26 cellular contexts compared by ENCODE assay signal in genomic region chr14:99124482-99125104, GRCh38.
DNase-seq lines count a peak whose midpoint lies in the region; ATAC-seq and TF ChIP-seq lines count a peak whose summit lies in the region.
"Had no signal": no experiment of that assay in that cellular context is flagged by ENCODE, and none has a peak within 500 bp of the region (broad histone marks: within the 10 kb centered on the region; RNA-seq: fewer than 3 reads in every experiment).

No MANE protein-coding gene starts in this region.

- H3K27ac Mint-ChIP-seq in CD8-positive, alpha-beta T cell: peak overlapping the region; percentile 22
- peak overlapping the region; percentile 54 for H3K27ac Mint-ChIP-seq in dendritic cell treated with granulocyte-macrophage colony-stimulating factor and Interleukin-4, amounts not matched to agents 40 ng/mL and 50 ng/mL, for 4 days
- peak overlapping the region; percentile 5 for H3K27ac Mint-ChIP-seq in neural crest cell (ENCODE audit: unreplicated experiment)
- no peak overlapping the region for H3K27ac Mint-ChIP-seq in activated CD8-positive, alpha-beta T cell treated with anti-CD3 and anti-CD28 coated beads, Interleukin-2, amount 10 ng/mL, durations not matched to agents 7 days and 5 days
- H3K27ac Mint-ChIP-seq: activated naive CD4-positive, alpha-beta T cell treated with anti-CD3 and anti-CD28 coated beads, Interleukin-2, amount 50 U/mL, for 72 hours; activated T-helper 1 cell treated with anti-CD3 and anti-CD28 coated beads, Interleukin-12 subunit alpha, Interleukin-12 subunit beta, Interleukin-2, Interleukin-4 antibody, amounts not matched to agents 30 ng/mL and 10 ng/mL and 1 ng/mL, durations not matched to agents 14 hours and 24 hours and 36 hours; memory B cell; stimulated activated naive CD8-positive, alpha-beta T cell treated with anti-CD3 and anti-CD28 coated beads, Interleukin-15, Interleukin-2, amounts not matched to agents 100 ng/mL and 50 ng/mL, for 24 hours had no signal

- H3K27ac ChIP-seq in CD8-positive, alpha-beta T cell (ENCODE audit: low read depth, low read length): no peak overlapping the region
- H3K27ac ChIP-seq: thyroid gland had no signal

- H3K4me1 ChIP-seq in CD8-positive, alpha-beta T cell (ENCODE audit: insufficient read depth, low read length): no peaks in the 10 kb centered on the region

- H3K4me1 Mint-ChIP-seq in CD8-positive, alpha-beta T cell (ENCODE audit: low read depth): peaks cover 12% of the 10 kb centered on the region
- H3K4me1 Mint-ChIP-seq in dendritic cell treated with granulocyte-macrophage colony-stimulating factor and Interleukin-4, amounts not matched to agents 40 ng/mL and 50 ng/mL, for 4 days (ENCODE audit: low read depth): peaks cover 9% of the 10 kb centered on the region
- H3K4me1 Mint-ChIP-seq in neural crest cell: peaks cover 8% of the 10 kb centered on the region
- H3K4me1 Mint-ChIP-seq in activated CD8-positive, alpha-beta T cell treated with anti-CD3 and anti-CD28 coated beads, Interleukin-2, amount 10 ng/mL, durations not matched to agents 7 days and 5 days (ENCODE audit: low read depth): peaks cover 13% of the 10 kb centered on the region
- H3K4me1 Mint-ChIP-seq: memory B cell had no signal

- H3K27me3 Mint-ChIP-seq in CD8-positive, alpha-beta T cell (ENCODE audit: low read depth): no peaks in the 10 kb centered on the region
- H3K27me3 Mint-ChIP-seq in dendritic cell treated with granulocyte-macrophage colony-stimulating factor and Interleukin-4, amounts not matched to agents 40 ng/mL and 50 ng/mL, for 4 days: peaks cover 15% of the 10 kb centered on the region
- no peaks in the 10 kb centered on the region for H3K27me3 Mint-ChIP-seq in neural crest cell (ENCODE audit: low read depth)
- H3K27me3 Mint-ChIP-seq in activated CD8-positive, alpha-beta T cell treated with anti-CD3 and anti-CD28 coated beads, Interleukin-2, amount 10 ng/mL, durations not matched to agents 7 days and 5 days (ENCODE audit: low read depth): no peaks in the 10 kb centered on the region
- H3K27me3 Mint-ChIP-seq: memory B cell; stimulated activated naive CD8-positive, alpha-beta T cell treated with anti-CD3 and anti-CD28 coated beads, Interleukin-15, Interleukin-2, amounts not matched to agents 100 ng/mL and 50 ng/mL, for 24 hours had no signal

- no peaks in the 10 kb centered on the region for H3K9me3 ChIP-seq in CD8-positive, alpha-beta T cell (ENCODE audit: low read length)
- H3K9me3 ChIP-seq: thyroid gland had no signal

- POLR2A ChIA-PET in CD8-positive, alpha-beta T cell (lab: Charles Lee): no interaction called here
- POLR2A ChIA-PET in activated CD8-positive, alpha-beta T cell treated with anti-CD3 and anti-CD28 coated beads, Interleukin-2, amount 10 ng/mL, durations not matched to agents 7 days and 5 days (lab: Charles Lee): no interaction called here

- H3K27me3 ChIP-seq in CD8-positive, alpha-beta T cell (ENCODE audit: insufficient read depth, low read length): no peaks in the 10 kb centered on the region
- H3K27me3 ChIP-seq: thyroid gland had no signal

- peak in 1 of 7 experiments; percentile 40 for DNase-seq in CD8-positive, alpha-beta T cell
- peak; percentile 12 for DNase-seq in HuH-7 (ENCODE audit: low spot score)
- DNase-seq in neural crest cell (ENCODE audit: low read depth, low spot score): no peak
- no peak for DNase-seq in stimulated activated CD4-positive, alpha-beta T cell treated with anti-CD3 and anti-CD28 coated beads, Interleukin-1b, Interleukin-23, amount 100 ng/mL, for 48 hours
- DNase-seq in activated CD8-positive, alpha-beta T cell treated with anti-CD3 and anti-CD28 coated beads, Interleukin-2, amount 10 ng/mL, durations not matched to agents 7 days and 5 days: no peak
- DNase-seq: anterior cingulate cortex; Calu3; dermis blood vessel endothelial cell; glutamatergic neuron; kidney glomerular epithelial cell; NCI-H1417; NCI-H2081; NCI-H446 treated with DMSO at 0.1 percent for 48 hours; occipital lobe; OCI-M1; stimulated activated CD4-positive, alpha-beta T cell treated with anti-CD3 and anti-CD28 coated beads, Interleukin-12 subunit alpha, Interleukin-12 subunit beta, amount 100 ng/mL, for 4 hours had no signal

- H3K9me3 Mint-ChIP-seq in CD8-positive, alpha-beta T cell: no peaks in the 10 kb centered on the region
- no peaks in the 10 kb centered on the region for H3K9me3 Mint-ChIP-seq in dendritic cell treated with granulocyte-macrophage colony-stimulating factor and Interleukin-4, amounts not matched to agents 40 ng/mL and 50 ng/mL, for 4 days
- no peaks in the 10 kb centered on the region for H3K9me3 Mint-ChIP-seq in neural crest cell
- H3K9me3 Mint-ChIP-seq in activated CD8-positive, alpha-beta T cell treated with anti-CD3 and anti-CD28 coated beads, Interleukin-2, amount 10 ng/mL, durations not matched to agents 7 days and 5 days (ENCODE audit: insufficient read depth): no peaks in the 10 kb centered on the region
- H3K9me3 Mint-ChIP-seq: activated naive CD4-positive, alpha-beta T cell treated with anti-CD3 and anti-CD28 coated beads, Interleukin-2, amount 50 U/mL, for 72 hours; activated T-helper 1 cell treated with anti-CD3 and anti-CD28 coated beads, Interleukin-12 subunit alpha, Interleukin-12 subunit beta, Interleukin-2, Interleukin-4 antibody, amounts not matched to agents 30 ng/mL and 10 ng/mL and 1 ng/mL, durations not matched to agents 14 hours and 24 hours and 36 hours; stimulated activated naive CD8-positive, alpha-beta T cell treated with anti-CD3 and anti-CD28 coated beads, Interleukin-15, Interleukin-2, amounts not matched to agents 100 ng/mL and 50 ng/mL, for 24 hours had no signal

- no peak for TF ChIP-seq CTCF in CD8-positive, alpha-beta T cell (IDR thresholded peaks at IDR 0.05)
- TF ChIP-seq CTCF in neural crest cell (conservative IDR thresholded peaks at IDR 0.05): no peak

- peaks cover 2% of the 10 kb centered on the region for H3K36me3 Mint-ChIP-seq in CD8-positive, alpha-beta T cell
- no peaks in the 10 kb centered on the region for H3K36me3 Mint-ChIP-seq in dendritic cell treated with granulocyte-macrophage colony-stimulating factor and Interleukin-4, amounts not matched to agents 40 ng/mL and 50 ng/mL, for 4 days (ENCODE audit: low read depth)
- no peaks in the 10 kb centered on the region for H3K36me3 Mint-ChIP-seq in neural crest cell (ENCODE audit: low read depth)
- no peaks in the 10 kb centered on the region for H3K36me3 Mint-ChIP-seq in activated CD8-positive, alpha-beta T cell treated with anti-CD3 and anti-CD28 coated beads, Interleukin-2, amount 10 ng/mL, durations not matched to agents 7 days and 5 days (ENCODE audit: low read depth)
- H3K36me3 Mint-ChIP-seq: activated naive CD4-positive, alpha-beta T cell treated with anti-CD3 and anti-CD28 coated beads, Interleukin-2, amount 50 U/mL, for 72 hours; memory B cell had no signal

- intact Hi-C loops in CD8-positive, alpha-beta T cell (cut with DNase I, micrococcal nuclease): no loop called here
- intact Hi-C loops in dendritic cell treated with granulocyte-macrophage colony-stimulating factor and Interleukin-4, amounts not matched to agents 40 ng/mL and 50 ng/mL, for 4 days (cut with micrococcal nuclease): no loop called here

- ATAC-seq in CD8-positive, alpha-beta T cell: no peak
- ATAC-seq in HG03196 (IDR thresholded peaks at IDR 0.05; ENCODE audit: unreplicated experiment) (no peak), GM21528 (IDR thresholded peaks at IDR 0.05; ENCODE audit: low FRiP score, unreplicated experiment) (no peak)
- no peak for ATAC-seq in activated CD8-positive, alpha-beta T cell treated with anti-CD3 and anti-CD28 coated beads, Interleukin-2, amount 10 ng/mL, durations not matched to agents 7 days and 5 days
- ATAC-seq: activated naive CD4-positive, alpha-beta T cell treated with anti-CD3 and anti-CD28 coated beads, Interleukin-2, amount 50 U/mL, for 72 hours; GM12878; Right ventricle myocardium inferior had no signal

- H3K4me3 Mint-ChIP-seq in CD8-positive, alpha-beta T cell: no peak overlapping the region
- H3K4me3 Mint-ChIP-seq in dendritic cell treated with granulocyte-macrophage colony-stimulating factor and Interleukin-4, amounts not matched to agents 40 ng/mL and 50 ng/mL, for 4 days: no peak overlapping the region
- H3K4me3 Mint-ChIP-seq in neural crest cell: no peak overlapping the region
- H3K4me3 Mint-ChIP-seq in activated CD8-positive, alpha-beta T cell treated with anti-CD3 and anti-CD28 coated beads, Interleukin-2, amount 10 ng/mL, durations not matched to agents 7 days and 5 days: no peak overlapping the region
- H3K4me3 Mint-ChIP-seq: activated T-helper 1 cell treated with anti-CD3 and anti-CD28 coated beads, Interleukin-12 subunit alpha, Interleukin-12 subunit beta, Interleukin-2, Interleukin-4 antibody, amounts not matched to agents 30 ng/mL and 10 ng/mL and 1 ng/mL, durations not matched to agents 14 hours and 24 hours and 36 hours; memory B cell; stimulated activated naive CD8-positive, alpha-beta T cell treated with anti-CD3 and anti-CD28 coated beads, Interleukin-15, Interleukin-2, amounts not matched to agents 100 ng/mL and 50 ng/mL, for 24 hours had no signal

- H3K36me3 ChIP-seq in CD8-positive, alpha-beta T cell (ENCODE audit: insufficient read depth, low read length): no peaks in the 10 kb centered on the region
- H3K36me3 ChIP-seq: thyroid gland had no signal

- H3K4me3 ChIP-seq in CD8-positive, alpha-beta T cell (ENCODE audit: low read depth, low read length): no peak overlapping the region
- H3K4me3 ChIP-seq: GM12878, thyroid gland had no signal

- CTCF ChIA-PET in CD8-positive, alpha-beta T cell (lab: Charles Lee): no interaction called here
- CTCF ChIA-PET in activated CD8-positive, alpha-beta T cell treated with anti-CD3 and anti-CD28 coated beads, Interleukin-2, amount 10 ng/mL, durations not matched to agents 7 days and 5 days (lab: Charles Lee): no interaction called here
